ENCODE assay signal across 1 cellular context in genomic region chr6:30742316-30743098, GRCh38.
TF ChIP-seq lines count a peak whose summit lies in the region.

A gene with protein sequence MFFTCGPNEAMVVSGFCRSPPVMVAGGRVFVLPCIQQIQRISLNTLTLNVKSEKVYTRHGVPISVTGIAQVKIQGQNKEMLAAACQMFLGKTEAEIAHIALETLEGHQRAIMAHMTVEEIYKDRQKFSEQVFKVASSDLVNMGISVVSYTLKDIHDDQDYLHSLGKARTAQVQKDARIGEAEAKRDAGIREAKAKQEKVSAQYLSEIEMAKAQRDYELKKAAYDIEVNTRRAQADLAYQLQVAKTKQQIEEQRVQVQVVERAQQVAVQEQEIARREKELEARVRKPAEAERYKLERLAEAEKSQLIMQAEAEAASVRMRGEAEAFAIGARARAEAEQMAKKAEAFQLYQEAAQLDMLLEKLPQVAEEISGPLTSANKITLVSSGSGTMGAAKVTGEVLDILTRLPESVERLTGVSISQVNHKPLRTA (minus strand): TSS chr6:30742687. CDS start chr6:30742189, 498 bp downstream.

TF ChIP-seq in GM12878, 131 proteins besides CTCF, POLR2A, EP300 and RAD21 (continued from another document and continues in another):
- TF ChIP-seq ZNF592 (IDR thresholded peaks at IDR 0.05) (0 out of 2 replicates have a peak, but pooled peaks have one; percentile 25), RUNX3 (IDR thresholded peaks at IDR 0.05; ENCODE audit: low read length) (peak; percentile 90), DPF2 (IDR thresholded peaks at IDR 0.05) (peak; percentile 77; the same call in 1 of the 2 replicates), KDM1A (IDR thresholded peaks at IDR 0.05; ENCODE audit: borderline replicate concordance) (no peak), BCLAF1 (IDR thresholded peaks at IDR 0.05) (0 out of 2 replicates have a peak, but pooled peaks have one; percentile 14), LARP7 (IDR thresholded peaks at IDR 0.05) (no peak; the same call in 1 of the 2 replicates), TAF1 (IDR thresholded peaks at IDR 0.05; ENCODE audit: borderline replicate concordance, low read depth, low read length) (no peak; the same call in none of the 2 replicates), TBL1XR1 (IDR thresholded peaks at IDR 0.05; ENCODE audit: low read depth, low read length) (peak; percentile 43), ESRRA (IDR thresholded peaks at IDR 0.05; ENCODE audit: low read length) (no peak; the same call in 1 of the 2 replicates), JUND (IDR thresholded peaks at IDR 0.05; ENCODE audit: low read depth, low read length) (no peak), BRCA1 (IDR thresholded peaks at IDR 0.05; ENCODE audit: low read depth, low read length) (no peak), YY1 (IDR thresholded peaks at IDR 0.05; ENCODE audit: low read depth, low read length) (0 out of 2 replicates have a peak, but pooled peaks have one; percentile 3), NFIC (IDR thresholded peaks at IDR 0.05; ENCODE audit: low read depth, low read length) (0 out of 2 replicates have a peak, but pooled peaks have one; percentile 1), EED (IDR thresholded peaks at IDR 0.05; ENCODE audit: low read depth) (peak; percentile 76), SMAD5 (IDR thresholded peaks at IDR 0.05; ENCODE audit: low read depth) (peak; percentile 81), POLR2AphosphoS2 (IDR thresholded peaks at IDR 0.05; ENCODE audit: low read depth, low read length) (peak; percentile 93), ETV6 (conservative IDR thresholded peaks at IDR 0.05 in 1 of 2, IDR thresholded peaks at IDR 0.05 in 1 of 2; ENCODE audit: borderline replicate concordance in 1 of 2, low read depth in 1 of 2) (no peak), IRF4 (IDR thresholded peaks at IDR 0.05; ENCODE audit: low read depth, low read length) (0 out of 2 replicates have a peak, but pooled peaks have one; percentile 12), RCOR1 (conservative IDR thresholded peaks at IDR 0.05; ENCODE audit: low read depth, low read length) (0 out of 2 replicates have a peak, but pooled peaks have one; percentile 18), ELK1 (IDR thresholded peaks at IDR 0.05; ENCODE audit: low read depth, low read length) (0 out of 2 replicates have a peak, but pooled peaks have one; percentile 34), RB1 (IDR thresholded peaks at IDR 0.05; ENCODE audit: borderline replicate concordance) (peak; percentile 41; the same call in 1 of the 2 replicates), NR2C2 (IDR thresholded peaks at IDR 0.05; ENCODE audit: borderline replicate concordance, control insufficient read depth, insufficient read length, low read depth) (no peak), CHD1 (IDR thresholded peaks at IDR 0.05; ENCODE audit: low read depth, low read length) (no peak), MXI1 (IDR thresholded peaks at IDR 0.05; ENCODE audit: low read depth, low read length) (no peak), CBFB (IDR thresholded peaks at IDR 0.05; ENCODE audit: low read depth) (peak; percentile 83), ZNF274 (IDR thresholded peaks at IDR 0.05; ENCODE audit: insufficient read depth, insufficient read length) (no peak), CBX5 (IDR thresholded peaks at IDR 0.05; ENCODE audit: low read depth) (0 out of 2 replicates have a peak, but pooled peaks have one; percentile 19), PML (IDR thresholded peaks at IDR 0.05; ENCODE audit: low read length) (peak; percentile 76; the same call in 1 of the 2 replicates), MTA2 (IDR thresholded peaks at IDR 0.05; ENCODE audit: low read depth) (peak; percentile 31; the same call in 1 of the 2 replicates), RAD51 (IDR thresholded peaks at IDR 0.05) (no peak), BCL11A (IDR thresholded peaks at IDR 0.05; ENCODE audit: low read depth, low read length) (peak; percentile 32; the same call in 1 of the 2 replicates), WRNIP1 (IDR thresholded peaks at IDR 0.05; ENCODE audit: borderline replicate concordance, low read depth, low read length) (no peak), MTA3 (IDR thresholded peaks at IDR 0.05; ENCODE audit: borderline replicate concordance, low read length) (peak; percentile 49; the same call in 1 of the 2 replicates), EGR1 (IDR thresholded peaks at IDR 0.05; ENCODE audit: borderline replicate concordance in 1 of 2, low read depth in 2 of 2, low read length in 2 of 2) (peak; percentile 52 to 94), CREM (IDR thresholded peaks at IDR 0.05; ENCODE audit: low read depth) (0 out of 2 replicates have a peak, but pooled peaks have one; percentile 17), RELB (IDR thresholded peaks at IDR 0.05; ENCODE audit: low read depth) (0 out of 2 replicates have a peak, but pooled peaks have one; percentile 28), PKNOX1 (IDR thresholded peaks at IDR 0.05) (peak; percentile 29; the same call in 1 of the 2 replicates), CEBPB (IDR thresholded peaks at IDR 0.05; ENCODE audit: borderline replicate concordance in 1 of 2, low read depth in 2 of 2, low read length in 2 of 2) (peak in 1 of 2 experiments; percentile 68; a peak in 1 of 4 replicates), POLR2AphosphoS5 (IDR thresholded peaks at IDR 0.05; ENCODE audit: low read length) (peak; percentile 78; the same call in 1 of the 2 replicates), SRF (IDR thresholded peaks at IDR 0.05; ENCODE audit: low read depth in 2 of 2, low read length in 2 of 2) (0 out of 4 replicates have a peak, but pooled peaks of 1 of the 2 experiments have one; percentile 16), HCFC1 (IDR thresholded peaks at IDR 0.05; ENCODE audit: low read length) (0 out of 2 replicates have a peak, but pooled peaks have one; percentile 22), NFYA (IDR thresholded peaks at IDR 0.05; ENCODE audit: borderline replicate concordance, low read depth, low read length) (no peak)
- TF ChIP-seq, protein P1, sequence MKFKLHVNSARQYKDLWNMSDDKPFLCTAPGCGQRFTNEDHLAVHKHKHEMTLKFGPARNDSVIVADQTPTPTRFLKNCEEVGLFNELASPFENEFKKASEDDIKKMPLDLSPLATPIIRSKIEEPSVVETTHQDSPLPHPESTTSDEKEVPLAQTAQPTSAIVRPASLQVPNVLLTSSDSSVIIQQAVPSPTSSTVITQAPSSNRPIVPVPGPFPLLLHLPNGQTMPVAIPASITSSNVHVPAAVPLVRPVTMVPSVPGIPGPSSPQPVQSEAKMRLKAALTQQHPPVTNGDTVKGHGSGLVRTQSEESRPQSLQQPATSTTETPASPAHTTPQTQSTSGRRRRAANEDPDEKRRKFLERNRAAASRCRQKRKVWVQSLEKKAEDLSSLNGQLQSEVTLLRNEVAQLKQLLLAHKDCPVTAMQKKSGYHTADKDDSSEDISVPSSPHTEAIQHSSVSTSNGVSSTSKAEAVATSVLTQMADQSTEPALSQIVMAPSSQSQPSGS (IDR thresholded peaks at IDR 0.05; ENCODE audit: low read length): no peak
- TF ChIP-seq, protein P2, sequence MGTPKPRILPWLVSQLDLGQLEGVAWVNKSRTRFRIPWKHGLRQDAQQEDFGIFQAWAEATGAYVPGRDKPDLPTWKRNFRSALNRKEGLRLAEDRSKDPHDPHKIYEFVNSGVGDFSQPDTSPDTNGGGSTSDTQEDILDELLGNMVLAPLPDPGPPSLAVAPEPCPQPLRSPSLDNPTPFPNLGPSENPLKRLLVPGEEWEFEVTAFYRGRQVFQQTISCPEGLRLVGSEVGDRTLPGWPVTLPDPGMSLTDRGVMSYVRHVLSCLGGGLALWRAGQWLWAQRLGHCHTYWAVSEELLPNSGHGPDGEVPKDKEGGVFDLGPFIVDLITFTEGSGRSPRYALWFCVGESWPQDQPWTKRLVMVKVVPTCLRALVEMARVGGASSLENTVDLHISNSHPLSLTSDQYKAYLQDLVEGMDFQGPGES (IDR thresholded peaks at IDR 0.05): no peak
- TF ChIP-seq, protein P3, sequence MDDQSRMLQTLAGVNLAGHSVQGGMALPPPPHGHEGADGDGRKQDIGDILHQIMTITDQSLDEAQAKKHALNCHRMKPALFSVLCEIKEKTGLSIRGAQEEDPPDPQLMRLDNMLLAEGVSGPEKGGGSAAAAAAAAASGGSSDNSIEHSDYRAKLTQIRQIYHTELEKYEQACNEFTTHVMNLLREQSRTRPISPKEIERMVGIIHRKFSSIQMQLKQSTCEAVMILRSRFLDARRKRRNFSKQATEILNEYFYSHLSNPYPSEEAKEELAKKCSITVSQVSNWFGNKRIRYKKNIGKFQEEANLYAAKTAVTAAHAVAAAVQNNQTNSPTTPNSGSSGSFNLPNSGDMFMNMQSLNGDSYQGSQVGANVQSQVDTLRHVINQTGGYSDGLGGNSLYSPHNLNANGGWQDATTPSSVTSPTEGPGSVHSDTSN (IDR thresholded peaks at IDR 0.05; ENCODE audit: insufficient replicate concordance, low read depth, low read length): peak; percentile 45
- TF ChIP-seq, protein P4, sequence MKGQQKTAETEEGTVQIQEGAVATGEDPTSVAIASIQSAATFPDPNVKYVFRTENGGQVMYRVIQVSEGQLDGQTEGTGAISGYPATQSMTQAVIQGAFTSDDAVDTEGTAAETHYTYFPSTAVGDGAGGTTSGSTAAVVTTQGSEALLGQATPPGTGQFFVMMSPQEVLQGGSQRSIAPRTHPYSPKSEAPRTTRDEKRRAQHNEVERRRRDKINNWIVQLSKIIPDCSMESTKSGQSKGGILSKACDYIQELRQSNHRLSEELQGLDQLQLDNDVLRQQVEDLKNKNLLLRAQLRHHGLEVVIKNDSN (IDR thresholded peaks at IDR 0.05; ENCODE audit: borderline replicate concordance, extremely low read length, insufficient read depth, low read depth, low read length): no peak
